9 cellular contexts compared by ENCODE assay signal in the genomic region with DNA sequence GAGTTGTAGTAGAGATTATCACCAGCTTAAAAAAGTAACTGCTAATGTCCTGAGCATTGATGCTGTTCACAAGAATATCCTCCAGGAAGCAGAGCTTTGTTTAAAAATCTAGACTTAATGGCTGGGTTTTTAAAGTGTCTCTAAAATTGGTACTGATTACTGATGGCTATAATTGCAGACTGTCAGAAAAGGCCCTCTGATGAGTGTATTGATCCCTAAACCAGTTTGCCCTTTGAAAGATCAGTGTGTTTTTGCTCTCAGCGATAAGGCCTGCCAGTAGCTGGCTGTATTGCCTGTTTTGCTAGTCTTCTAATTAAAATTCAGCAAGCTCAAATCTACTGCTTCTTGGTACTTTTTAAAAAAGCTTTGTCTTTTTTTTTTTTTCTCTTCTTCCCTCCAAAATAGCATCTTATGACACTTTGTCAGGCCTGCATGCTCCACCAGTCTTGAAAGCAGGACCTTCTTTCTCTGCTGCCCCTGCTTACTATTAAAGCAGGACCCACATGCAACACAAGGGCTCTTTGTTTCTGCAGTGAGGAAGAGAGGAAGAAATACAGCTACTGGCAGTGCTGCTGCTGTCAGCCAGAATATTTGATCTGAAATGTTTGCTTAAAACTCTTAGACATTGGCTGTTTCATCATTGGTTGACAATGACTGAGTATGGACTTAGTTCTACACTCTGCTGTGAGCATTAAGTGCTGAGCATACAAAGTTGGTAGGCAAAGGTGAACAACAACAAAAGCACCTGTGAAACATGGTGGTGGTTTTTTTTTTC. TPM values are rescaled to one million over a fixed set of nuclear protein-coding genes. Genes with fewer than 3 reads are reported as not detected.
DNase-seq lines count a peak whose midpoint lies in the region; ATAC-seq and TF ChIP-seq lines count a peak whose summit lies in the region.
"Had no signal": no experiment of that assay in that cellular context is flagged by ENCODE, and none has a peak within 500 bp of the region (broad histone marks: within the 10 kb centered on the region; RNA-seq: fewer than 3 reads in every experiment).

No MANE protein-coding gene starts in this region.

- H3K4me3 Mint-ChIP-seq in nephron progenitor cell = peak overlapping the region; percentile 92

- 85 to 95% methylated on average over 1 of the region's 1 CpG for WGBS in heart right ventricle, 2 donors

- H3K27me3 Mint-ChIP-seq in nephron progenitor cell (ENCODE audit: low read depth, poor library complexity) = peaks cover 54% of the 10 kb centered on the region

- POLR2A ChIA-PET in HEK293T (lab: Yijun Ruan, JAX) = no interaction called here

- H3K9me3 ChIP-seq in heart right ventricle = no peaks in the 10 kb centered on the region

- H3K4me1 ChIP-seq in heart right ventricle = peaks cover 0 to 22% (median 12%) of the 10 kb centered on the region in 9 donors

- H3K27ac Mint-ChIP-seq in activated naive CD4-positive, alpha-beta T cell treated with anti-CD3 and anti-CD28 coated beads, Interleukin-2, amount 50 U/mL, for 72 hours = peak overlapping the region; percentile 87 to 91
- H3K27ac Mint-ChIP-seq in nephron progenitor cell = no peak overlapping the region

- no peaks in the 10 kb centered on the region for H3K36me3 ChIP-seq in heart right ventricle

- peak; percentile 6 for DNase-seq in G401 (ENCODE audit: low spot score)
- DNase-seq in NCI-H2029 (lab: John Stamatoyannopoulos, UW) = peak; percentile 88
- no peak for DNase-seq in activated naive CD4-positive, alpha-beta T cell treated with anti-CD3 and anti-CD28 coated beads, Interleukin-2, amount 50 U/mL, for 72 hours (ENCODE audit: low spot score in 2 of 2)
- no peak for DNase-seq in nephron progenitor cell
- DNase-seq in heart right ventricle = no peak
- DNase-seq in H4 (ENCODE audit: low spot score) = no peak
- DNase-seq in HEK293T (ENCODE audit: extremely low spot score) = no peak
- DNase-seq: effector CD8-positive, alpha-beta T cell had no signal

- intact Hi-C loops in heart right ventricle (cut with DNase I) = no loop called here

- no peaks in the 10 kb centered on the region for H3K36me3 Mint-ChIP-seq in activated naive CD4-positive, alpha-beta T cell treated with anti-CD3 and anti-CD28 coated beads, Interleukin-2, amount 50 U/mL, for 72 hours
- no peaks in the 10 kb centered on the region for H3K36me3 Mint-ChIP-seq in nephron progenitor cell (ENCODE audit: low read depth)

- no peak for ATAC-seq in activated naive CD4-positive, alpha-beta T cell treated with anti-CD3 and anti-CD28 coated beads, Interleukin-2, amount 50 U/mL, for 72 hours
- no peak for ATAC-seq in heart right ventricle
- ATAC-seq in HG02759 (IDR thresholded peaks at IDR 0.05; ENCODE audit: unreplicated experiment) = no peak

- in situ Hi-C loops in G401 (cut with HindIII; ENCODE audit: low sequenced_read_pairs) = no loop called here

- peaks cover 0 to 1% (median 0%) of the 10 kb centered on the region in 7 donors for H3K27me3 ChIP-seq in heart right ventricle

- CTCF ChIA-PET in HEK293T (lab: Yijun Ruan, JAX) = interaction anchor here (0.6 to 1.0 kb wide), 2 partner anchors 79 to 310 kb away, joined by 3 to 4 read pairs; no protein-coding TSS in a partner anchor

- no peak for TF ChIP-seq CTCF in nephron progenitor cell (IDR thresholded peaks at IDR 0.05)
- TF ChIP-seq CTCF in heart right ventricle (IDR thresholded peaks at IDR 0.05) = no peak

- no peaks in the 10 kb centered on the region for H3K9me3 Mint-ChIP-seq in activated naive CD4-positive, alpha-beta T cell treated with anti-CD3 and anti-CD28 coated beads, Interleukin-2, amount 50 U/mL, for 72 hours
- H3K9me3 Mint-ChIP-seq in nephron progenitor cell = no peaks in the 10 kb centered on the region

- H3K4me3 ChIP-seq in heart right ventricle = no peak overlapping the region

- H3K27ac ChIP-seq in heart right ventricle = no peak overlapping the region

- peaks cover 19% of the 10 kb centered on the region for H3K4me1 Mint-ChIP-seq in nephron progenitor cell

TF ChIP-seq in HEK293T, 16 proteins besides CTCF, POLR2A, EP300 and RAD21:
- TF ChIP-seq ARNT (IDR thresholded peaks at IDR 0.05) (no peak), SP1 (IDR thresholded peaks at IDR 0.05) (no peak), HDGF (IDR thresholded peaks at IDR 0.05; ENCODE audit: borderline replicate concordance) (no peak), ELF4 (IDR thresholded peaks at IDR 0.05) (no peak), LEF1 (IDR thresholded peaks at IDR 0.05; ENCODE audit: borderline replicate concordance) (no peak), SUZ12 (IDR thresholded peaks at IDR 0.05) (no peak), TARDBP (IDR thresholded peaks at IDR 0.05) (no peak), BHLHE40 (IDR thresholded peaks at IDR 0.05; ENCODE audit: borderline replicate concordance) (no peak), CTBP1 (IDR thresholded peaks at IDR 0.05; ENCODE audit: borderline replicate concordance) (no peak), FOXK2 (IDR thresholded peaks at IDR 0.05) (no peak), L3MBTL2 (conservative IDR thresholded peaks at IDR 0.05) (no peak), FOXA1 (IDR thresholded peaks at IDR 0.05) (no peak), NFRKB (IDR thresholded peaks at IDR 0.05) (no peak), ZNF384 (IDR thresholded peaks at IDR 0.05) (no peak), FOXM1 (IDR thresholded peaks at IDR 0.05; ENCODE audit: borderline replicate concordance) (no peak)
- TF ChIP-seq, protein P1, sequence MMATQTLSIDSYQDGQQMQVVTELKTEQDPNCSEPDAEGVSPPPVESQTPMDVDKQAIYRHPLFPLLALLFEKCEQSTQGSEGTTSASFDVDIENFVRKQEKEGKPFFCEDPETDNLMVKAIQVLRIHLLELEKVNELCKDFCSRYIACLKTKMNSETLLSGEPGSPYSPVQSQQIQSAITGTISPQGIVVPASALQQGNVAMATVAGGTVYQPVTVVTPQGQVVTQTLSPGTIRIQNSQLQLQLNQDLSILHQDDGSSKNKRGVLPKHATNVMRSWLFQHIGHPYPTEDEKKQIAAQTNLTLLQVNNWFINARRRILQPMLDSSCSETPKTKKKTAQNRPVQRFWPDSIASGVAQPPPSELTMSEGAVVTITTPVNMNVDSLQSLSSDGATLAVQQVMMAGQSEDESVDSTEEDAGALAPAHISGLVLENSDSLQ (IDR thresholded peaks at IDR 0.05) = no peak

RNA-seq across cellular contexts. Expression of gene SEC11C, which starts 1.8 kb away (rescaled TPM):
- total RNA-seq in G401 (2014; rRNA removed; shearing (Covaris generic)) = 40.4 and 62.7 TPM in 2 replicates
- total RNA-seq in activated naive CD4-positive, alpha-beta T cell treated with anti-CD3 and anti-CD28 coated beads, Interleukin-2, amount 50 U/mL, for 72 hours = 10 to 100 TPM; 33.8 to 52.9 TPM
- 10 to 100 TPM; 13.8 to 30.0 (median 21.0) TPM for total RNA-seq in heart right ventricle
- polyA plus RNA-seq in heart right ventricle = 10 to 100 TPM; 13.1 to 63.0 TPM
- total RNA-seq in H4 (2014; rRNA removed; shearing (Covaris generic)) = 36.9 and 50.9 TPM in 2 replicates

Comparison
In these comparisons a context has a peak if more than half of its experiments do, and no peak if none do; other contexts are left out.
1. DNase-seq: peak in G401 (single experiment) and NCI-H2029 (single experiment); none in activated naive CD4-positive, alpha-beta T cell treated with anti-CD3 and anti-CD28 coated beads, Interleukin-2, amount 50 U/mL, for 72 hours (0 of 2), nephron progenitor cell (single experiment), heart right ventricle (0 of 2), H4 (single experiment) and HEK293T (single experiment).